1 cellular context compared by ENCODE assay signal in the genomic region with DNA sequence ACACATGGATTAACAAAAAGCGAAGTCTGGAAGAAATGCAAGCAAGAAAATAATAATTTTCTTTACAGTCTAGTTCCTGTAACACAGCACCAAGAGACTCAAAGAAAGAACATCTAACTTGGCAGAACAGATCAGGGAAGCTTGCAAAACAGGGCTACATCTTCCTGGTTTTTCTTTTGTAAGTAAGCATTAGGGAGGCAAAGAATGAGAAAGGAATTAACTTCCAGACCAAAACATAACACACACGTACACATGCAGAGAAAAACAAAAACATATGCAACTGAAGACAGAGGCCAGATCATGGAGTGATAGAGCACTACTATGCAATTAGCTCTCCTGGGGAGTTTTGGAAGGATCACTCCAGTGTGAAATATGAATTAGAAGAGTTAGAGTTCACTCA.
TF ChIP-seq lines count a peak whose summit lies in the region.

No MANE protein-coding gene starts in this region.

TF ChIP-seq in IMR-90, 13 proteins besides CTCF, POLR2A, EP300 and RAD21:
- TF ChIP-seq ELK1 (IDR thresholded peaks at IDR 0.05; ENCODE audit: borderline replicate concordance, low read depth, low read length): no peak
